ENCODE assay signal across 1 cellular context in the genomic region with DNA sequence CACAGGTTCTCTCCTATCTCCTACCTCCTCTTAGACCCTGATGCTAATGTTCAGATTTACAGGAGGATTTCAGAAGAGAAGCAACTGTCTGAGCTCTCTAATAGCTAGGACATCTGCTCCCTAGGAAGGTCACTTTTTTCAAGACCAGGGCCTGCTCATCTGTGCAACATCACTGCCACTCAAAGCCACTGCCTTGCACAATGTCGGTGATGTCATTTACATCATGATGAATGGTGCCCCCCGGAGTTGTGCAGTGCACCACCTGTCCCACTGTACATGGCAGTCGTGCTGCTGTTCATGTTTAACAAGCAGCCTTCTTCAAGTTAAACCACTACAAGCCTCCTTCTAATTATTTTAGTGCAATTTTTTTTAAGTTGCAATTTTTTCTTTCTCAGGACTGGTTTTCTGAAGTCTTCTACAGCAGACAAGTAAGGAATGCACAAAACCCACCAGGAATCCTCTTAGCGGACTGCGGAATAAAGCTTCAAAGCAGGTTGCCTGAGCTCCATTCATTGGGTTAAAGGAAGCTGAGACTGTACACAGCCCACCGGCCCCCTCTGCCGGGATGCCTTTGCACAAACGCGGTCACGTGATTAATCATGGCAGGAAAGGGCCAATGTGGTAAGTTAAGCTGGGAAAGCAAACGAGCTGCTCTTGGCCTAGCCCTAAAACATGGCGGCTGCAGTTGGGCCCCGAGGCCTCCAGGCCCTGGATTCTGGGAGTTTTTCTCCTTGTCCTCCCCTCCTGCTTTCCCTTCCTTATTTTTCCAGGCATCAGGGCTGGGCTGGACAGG.
TF ChIP-seq lines count a peak whose summit lies in the region.

No MANE protein-coding gene starts in this region.

TF ChIP-seq in HepG2, 621 proteins besides CTCF, POLR2A, EP300 and RAD21 (continues in another document):
- TF ChIP-seq SMYD3 (CRISPR knock-in tag; IDR thresholded peaks at IDR 0.05) (no peak), FOXA3 (CRISPR knock-in tag; IDR thresholded peaks at IDR 0.05) (0 out of 2 replicates have a peak, but pooled peaks have one; percentile 7), TFE3 (CRISPR knock-in tag; IDR thresholded peaks at IDR 0.05) (peak; percentile 61; the same call in 1 of the 2 replicates), POGZ (CRISPR knock-in tag; IDR thresholded peaks at IDR 0.05) (0 out of 2 replicates have a peak, but pooled peaks have one; percentile 31), HDAC2 (CRISPR knock-in tag; IDR thresholded peaks at IDR 0.05) (no peak), BHLHE40 (IDR thresholded peaks at IDR 0.05; ENCODE audit: low read length) (peak; percentile 65; the same call in 1 of the 2 replicates), HNRNPH1 (optimal IDR thresholded peaks at IDR 0.05; ENCODE audit: low read depth, low read length) (no peak), ZNF556 (CRISPR knock-in tag; IDR thresholded peaks at IDR 0.05; ENCODE audit: borderline replicate concordance) (no peak), YY1 (IDR thresholded peaks at IDR 0.05; ENCODE audit: insufficient read depth, insufficient replicate concordance, low read depth, low read length) (peak; percentile 71), LCORL (IDR thresholded peaks at IDR 0.05) (0 out of 2 replicates have a peak, but pooled peaks have one; percentile 38), LCORL (CRISPR knock-in tag; IDR thresholded peaks at IDR 0.05) (no peak), MNT (IDR thresholded peaks at IDR 0.05) (no peak), NBN (conservative IDR thresholded peaks at IDR 0.05) (no peak), HNRNPLL (IDR thresholded peaks at IDR 0.05; ENCODE audit: low read depth, low read length, poor library complexity, severe bottlenecking) (no peak), RAD51 (IDR thresholded peaks at IDR 0.05; ENCODE audit: borderline replicate concordance) (peak; percentile 94), BRD4 (CRISPR knock-in tag; IDR thresholded peaks at IDR 0.05) (no peak), BRCA1 (CRISPR knock-in tag; IDR thresholded peaks at IDR 0.05) (no peak), ZNF282 (IDR thresholded peaks at IDR 0.05; ENCODE audit: partially characterized antibody) (no peak), ZMYM4 (CRISPR knock-in tag; IDR thresholded peaks at IDR 0.05) (peak; percentile 40; the same call in 1 of the 2 replicates), CEBPB (IDR thresholded peaks at IDR 0.05; ENCODE audit: borderline replicate concordance, low read depth, low read length) (peak; percentile 41; the same call in 1 of the 2 replicates), STAG1 (CRISPR knock-in tag; IDR thresholded peaks at IDR 0.05) (0 out of 2 replicates have a peak, but pooled peaks have one; percentile 12), TBX2 (CRISPR knock-in tag; IDR thresholded peaks at IDR 0.05; ENCODE audit: borderline replicate concordance) (0 out of 2 replicates have a peak, but pooled peaks have one; percentile 23), FOXA1 (IDR thresholded peaks at IDR 0.05) (no peak), FOXA1 (CRISPR knock-in tag; IDR thresholded peaks at IDR 0.05) (peak; percentile 28; the same call in 1 of the 2 replicates), ZNF644 (CRISPR knock-in tag; IDR thresholded peaks at IDR 0.05; ENCODE audit: low read depth) (peak; percentile 80), MYNN (CRISPR knock-in tag; IDR thresholded peaks at IDR 0.05; ENCODE audit: low read depth) (no peak), ZNF670 (CRISPR knock-in tag; IDR thresholded peaks at IDR 0.05; ENCODE audit: borderline replicate concordance) (no peak), EHMT2 (IDR thresholded peaks at IDR 0.05; ENCODE audit: borderline replicate concordance, low read depth, low read length) (0 out of 2 replicates have a peak, but pooled peaks have one; percentile 33), ATF7 (IDR thresholded peaks at IDR 0.05) (peak; percentile 49; the same call in 1 of the 2 replicates), ATF7 (CRISPR knock-in tag; IDR thresholded peaks at IDR 0.05) (no peak), FOXM1 (CRISPR knock-in tag; IDR thresholded peaks at IDR 0.05) (no peak), XRCC5 (optimal IDR thresholded peaks at IDR 0.05; ENCODE audit: low read length) (peak; percentile 31), PTBP1 (IDR thresholded peaks at IDR 0.05; ENCODE audit: low read depth, low read length, poor library complexity, severe bottlenecking) (no peak), JDP2 (CRISPR knock-in tag; IDR thresholded peaks at IDR 0.05; ENCODE audit: borderline replicate concordance) (no peak), ZSCAN31 (CRISPR knock-in tag; IDR thresholded peaks at IDR 0.05; ENCODE audit: low read depth) (0 out of 2 replicates have a peak, but pooled peaks have one; percentile 51)
- TF ChIP-seq, protein P1, sequence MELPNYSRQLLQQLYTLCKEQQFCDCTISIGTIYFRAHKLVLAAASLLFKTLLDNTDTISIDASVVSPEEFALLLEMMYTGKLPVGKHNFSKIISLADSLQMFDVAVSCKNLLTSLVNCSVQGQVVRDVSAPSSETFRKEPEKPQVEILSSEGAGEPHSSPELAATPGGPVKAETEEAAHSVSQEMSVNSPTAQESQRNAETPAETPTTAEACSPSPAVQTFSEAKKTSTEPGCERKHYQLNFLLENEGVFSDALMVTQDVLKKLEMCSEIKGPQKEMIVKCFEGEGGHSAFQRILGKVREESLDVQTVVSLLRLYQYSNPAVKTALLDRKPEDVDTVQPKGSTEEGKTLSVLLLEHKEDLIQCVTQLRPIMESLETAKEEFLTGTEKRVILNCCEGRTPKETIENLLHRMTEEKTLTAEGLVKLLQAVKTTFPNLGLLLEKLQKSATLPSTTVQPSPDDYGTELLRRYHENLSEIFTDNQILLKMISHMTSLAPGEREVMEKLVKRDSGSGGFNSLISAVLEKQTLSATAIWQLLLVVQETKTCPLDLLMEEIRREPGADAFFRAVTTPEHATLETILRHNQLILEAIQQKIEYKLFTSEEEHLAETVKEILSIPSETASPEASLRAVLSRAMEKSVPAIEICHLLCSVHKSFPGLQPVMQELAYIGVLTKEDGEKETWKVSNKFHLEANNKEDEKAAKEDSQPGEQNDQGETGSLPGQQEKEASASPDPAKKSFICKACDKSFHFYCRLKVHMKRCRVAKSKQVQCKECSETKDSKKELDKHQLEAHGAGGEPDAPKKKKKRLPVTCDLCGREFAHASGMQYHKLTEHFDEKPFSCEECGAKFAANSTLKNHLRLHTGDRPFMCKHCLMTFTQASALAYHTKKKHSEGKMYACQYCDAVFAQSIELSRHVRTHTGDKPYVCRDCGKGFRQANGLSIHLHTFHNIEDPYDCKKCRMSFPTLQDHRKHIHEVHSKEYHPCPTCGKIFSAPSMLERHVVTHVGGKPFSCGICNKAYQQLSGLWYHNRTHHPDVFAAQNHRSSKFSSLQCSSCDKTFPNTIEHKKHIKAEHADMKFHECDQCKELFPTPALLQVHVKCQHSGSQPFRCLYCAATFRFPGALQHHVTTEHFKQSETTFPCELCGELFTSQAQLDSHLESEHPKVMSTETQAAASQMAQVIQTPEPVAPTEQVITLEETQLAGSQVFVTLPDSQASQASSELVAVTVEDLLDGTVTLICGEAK (IDR thresholded peaks at IDR 0.05): no peak
- TF ChIP-seq, protein P1 (CRISPR knock-in tag; IDR thresholded peaks at IDR 0.05): peak; percentile 36; the same call in 1 of the 2 replicates
- TF ChIP-seq, protein P2, sequence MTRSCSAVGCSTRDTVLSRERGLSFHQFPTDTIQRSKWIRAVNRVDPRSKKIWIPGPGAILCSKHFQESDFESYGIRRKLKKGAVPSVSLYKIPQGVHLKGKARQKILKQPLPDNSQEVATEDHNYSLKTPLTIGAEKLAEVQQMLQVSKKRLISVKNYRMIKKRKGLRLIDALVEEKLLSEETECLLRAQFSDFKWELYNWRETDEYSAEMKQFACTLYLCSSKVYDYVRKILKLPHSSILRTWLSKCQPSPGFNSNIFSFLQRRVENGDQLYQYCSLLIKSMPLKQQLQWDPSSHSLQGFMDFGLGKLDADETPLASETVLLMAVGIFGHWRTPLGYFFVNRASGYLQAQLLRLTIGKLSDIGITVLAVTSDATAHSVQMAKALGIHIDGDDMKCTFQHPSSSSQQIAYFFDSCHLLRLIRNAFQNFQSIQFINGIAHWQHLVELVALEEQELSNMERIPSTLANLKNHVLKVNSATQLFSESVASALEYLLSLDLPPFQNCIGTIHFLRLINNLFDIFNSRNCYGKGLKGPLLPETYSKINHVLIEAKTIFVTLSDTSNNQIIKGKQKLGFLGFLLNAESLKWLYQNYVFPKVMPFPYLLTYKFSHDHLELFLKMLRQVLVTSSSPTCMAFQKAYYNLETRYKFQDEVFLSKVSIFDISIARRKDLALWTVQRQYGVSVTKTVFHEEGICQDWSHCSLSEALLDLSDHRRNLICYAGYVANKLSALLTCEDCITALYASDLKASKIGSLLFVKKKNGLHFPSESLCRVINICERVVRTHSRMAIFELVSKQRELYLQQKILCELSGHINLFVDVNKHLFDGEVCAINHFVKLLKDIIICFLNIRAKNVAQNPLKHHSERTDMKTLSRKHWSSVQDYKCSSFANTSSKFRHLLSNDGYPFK (CRISPR knock-in tag; IDR thresholded peaks at IDR 0.05; ENCODE audit: borderline replicate concordance): no peak
- TF ChIP-seq, protein P3, sequence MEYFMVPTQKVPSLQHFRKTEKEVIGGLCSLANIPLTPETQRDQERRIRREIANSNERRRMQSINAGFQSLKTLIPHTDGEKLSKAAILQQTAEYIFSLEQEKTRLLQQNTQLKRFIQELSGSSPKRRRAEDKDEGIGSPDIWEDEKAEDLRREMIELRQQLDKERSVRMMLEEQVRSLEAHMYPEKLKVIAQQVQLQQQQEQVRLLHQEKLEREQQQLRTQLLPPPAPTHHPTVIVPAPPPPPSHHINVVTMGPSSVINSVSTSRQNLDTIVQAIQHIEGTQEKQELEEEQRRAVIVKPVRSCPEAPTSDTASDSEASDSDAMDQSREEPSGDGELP (IDR thresholded peaks at IDR 0.05; ENCODE audit: borderline replicate concordance, low read depth): no peak
- TF ChIP-seq, protein P4, sequence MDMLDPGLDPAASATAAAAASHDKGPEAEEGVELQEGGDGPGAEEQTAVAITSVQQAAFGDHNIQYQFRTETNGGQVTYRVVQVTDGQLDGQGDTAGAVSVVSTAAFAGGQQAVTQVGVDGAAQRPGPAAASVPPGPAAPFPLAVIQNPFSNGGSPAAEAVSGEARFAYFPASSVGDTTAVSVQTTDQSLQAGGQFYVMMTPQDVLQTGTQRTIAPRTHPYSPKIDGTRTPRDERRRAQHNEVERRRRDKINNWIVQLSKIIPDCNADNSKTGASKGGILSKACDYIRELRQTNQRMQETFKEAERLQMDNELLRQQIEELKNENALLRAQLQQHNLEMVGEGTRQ (IDR thresholded peaks at IDR 0.05; ENCODE audit: low read depth, low read length): peak; percentile 81
- TF ChIP-seq, protein P4 (CRISPR knock-in tag; IDR thresholded peaks at IDR 0.05; ENCODE audit: borderline replicate concordance): peak; percentile 84; the same call in 1 of the 2 replicates
